ENCODE assay signal across 12 cellular contexts in the genomic region with DNA sequence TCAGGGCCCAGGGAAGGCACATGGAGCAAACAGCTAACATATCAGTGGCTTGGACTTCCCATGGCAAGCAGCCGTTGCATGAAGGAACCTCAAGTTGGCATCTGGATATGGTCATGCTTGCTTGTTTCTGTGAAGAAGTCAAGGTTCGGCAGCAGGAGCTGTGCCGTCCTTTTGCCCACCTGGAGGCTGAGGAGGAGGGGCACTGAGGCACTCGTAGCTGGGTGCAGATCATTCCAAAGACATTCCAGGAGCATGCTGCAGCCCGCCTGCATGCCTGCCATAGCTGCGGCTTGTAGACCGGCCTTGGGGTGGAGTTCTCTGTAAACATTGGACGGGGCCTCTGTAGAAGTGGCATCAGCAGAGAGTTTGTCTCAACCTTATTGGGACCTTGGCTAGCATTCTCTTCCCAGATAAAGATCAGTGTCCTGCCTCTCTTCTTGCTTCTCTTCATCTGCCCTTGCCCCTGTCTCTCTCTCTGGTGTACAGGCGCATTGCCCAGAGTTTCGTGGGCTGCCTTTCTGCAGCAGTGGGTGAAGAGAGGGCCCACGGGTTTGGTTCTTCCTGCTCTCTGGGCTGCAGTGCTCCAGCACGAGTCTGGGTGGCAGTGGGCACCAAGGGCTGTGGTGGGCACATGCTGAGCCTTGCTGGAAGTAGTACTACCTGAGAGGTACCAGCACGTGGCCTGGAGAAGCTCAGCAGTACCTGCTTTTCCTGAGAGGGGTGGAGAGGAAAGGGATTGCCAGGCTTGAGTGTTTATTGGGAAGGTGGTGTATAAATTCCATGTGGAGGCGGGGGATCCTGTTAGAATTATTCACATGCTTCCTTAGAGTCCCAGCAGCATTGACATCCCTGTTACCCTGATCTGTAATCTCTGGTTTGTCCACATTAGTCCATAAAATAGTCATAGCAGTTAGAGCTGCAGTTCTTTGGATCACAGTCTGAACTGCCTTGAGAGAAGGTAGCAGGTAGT. TPM values are rescaled to one million over a fixed set of nuclear protein-coding genes. Genes with fewer than 3 reads are reported as not detected.
DNase-seq lines count a peak whose midpoint lies in the region; ATAC-seq and TF ChIP-seq lines count a peak whose summit lies in the region.
"Had no signal": no experiment of that assay in that cellular context is flagged by ENCODE, and none has a peak within 500 bp of the region (broad histone marks: within the 10 kb centered on the region; RNA-seq: fewer than 3 reads in every experiment).

No MANE protein-coding gene starts in this region.

- H3K4me1 ChIP-seq in upper lobe of left lung = peaks cover 0 to 22% (median 14%) of the 10 kb centered on the region in 4 donors
- H3K4me1 ChIP-seq: right lobe of liver had no signal

- H3K36me3 ChIP-seq in upper lobe of left lung = no peaks in the 10 kb centered on the region
- H3K36me3 ChIP-seq: right lobe of liver had no signal

- peak; percentile 42 to 87 for ATAC-seq in upper lobe of left lung (ENCODE audit: low FRiP score in 2 of 2)
- ATAC-seq: right lobe of liver had no signal

- peak; percentile 92 for DNase-seq in HPDE6-E6E7 (ENCODE audit: extremely low spot score)
- DNase-seq in astrocyte of the hippocampus (ENCODE audit: low read depth, low spot score) = peak; percentile 73
- DNase-seq in kidney tubule cell (ENCODE audit: low spot score) = peak; percentile 6
- peak; percentile 32 to 58 for DNase-seq in upper lobe of left lung
- no peak for DNase-seq in SIG-M5 treated with dmso at 0.1 percent for 504 hours (lab: John Stamatoyannopoulos, UW; ENCODE audit: unreplicated experiment)
- DNase-seq in OCI-M2 (lab: John Stamatoyannopoulos, UW; ENCODE audit: unreplicated experiment) = no peak
- no peak for DNase-seq in NCI-H774 (lab: John Stamatoyannopoulos, UW)
- DNase-seq: activated CD4-positive, CD25-positive, alpha-beta regulatory T cell; amygdala; NCI-H1105; NCI-H510A treated with DMSO at 0.1 percent for 48 hours had no signal

- TF ChIP-seq EP300 in upper lobe of left lung (IDR thresholded peaks at IDR 0.05) = peak in 1 of 4 donors; percentile 44

- peak overlapping the region in 3 of 4 donors; percentile 52 to 70 (median 55) for H3K27ac ChIP-seq in upper lobe of left lung
- H3K27ac ChIP-seq: right lobe of liver had no signal

- no peaks in the 10 kb centered on the region for H3K9me3 ChIP-seq in upper lobe of left lung
- H3K9me3 ChIP-seq: right lobe of liver had no signal

- TF ChIP-seq POLR2A in upper lobe of left lung (IDR thresholded peaks at IDR 0.05) = peak in 1 of 4 donors; percentile 2

- H3K4me3 ChIP-seq in upper lobe of left lung = no peak overlapping the region
- H3K4me3 ChIP-seq: right lobe of liver had no signal

- WGBS in upper lobe of left lung, 2 donors = 76 to 78% methylated on average over 10 to 14 of the region's 14 CpGs

- TF ChIP-seq CTCF in upper lobe of left lung (IDR thresholded peaks at IDR 0.05) = no peak

- H3K27me3 ChIP-seq in upper lobe of left lung = no peaks in the 10 kb centered on the region
- H3K27me3 ChIP-seq: right lobe of liver had no signal

RNA-seq across cellular contexts. Expression of gene CHCHD6, which starts 49.4 kb away (rescaled TPM):
- 10 to 100 TPM; 16.6 to 35.6 (median 21.8) TPM for total RNA-seq in upper lobe of left lung

Comparison
In these comparisons a context has a peak if more than half of its experiments do, and no peak if none do; other contexts are left out.
1. DNase-seq: peak in HPDE6-E6E7 (single experiment), astrocyte of the hippocampus (single experiment), kidney tubule cell (single experiment) and upper lobe of left lung (2 of 2); none in SIG-M5 treated with dmso at 0.1 percent for 504 hours (single experiment), OCI-M2 (single experiment) and NCI-H774 (single experiment).